8 cellular contexts compared by ENCODE assay signal in genomic region chr4:140359571-140360427, GRCh38. TPM values are rescaled to one million over a fixed set of nuclear protein-coding genes. Genes with fewer than 3 reads are reported as not detected.
DNase-seq lines count a peak whose midpoint lies in the region; ATAC-seq, FAIRE-seq and TF ChIP-seq lines count a peak whose summit lies in the region.

No MANE protein-coding gene starts in this region.

- peaks cover 2% of the 10 kb centered on the region for H3K27me3 ChIP-seq in astrocyte (ENCODE audit: insufficient read depth, low read length)
- H3K27me3 ChIP-seq in smooth muscle cell (ENCODE audit: low read depth), result no peaks in the 10 kb centered on the region

- H3K27me3 Mint-ChIP-seq in astrocyte (ENCODE audit: low read depth, unreplicated experiment), result no peaks in the 10 kb centered on the region

- ATAC-seq in GM18505 (IDR thresholded peaks at IDR 0.05; ENCODE audit: unreplicated experiment) (peak; percentile 97), HG02943 (IDR thresholded peaks at IDR 0.05; ENCODE audit: low read depth, unreplicated experiment) (peak; percentile 95)

- H3K36me3 ChIP-seq in astrocyte (ENCODE audit: insufficient read depth, low read length), result no peaks in the 10 kb centered on the region
- no peaks in the 10 kb centered on the region for H3K36me3 ChIP-seq in smooth muscle cell (ENCODE audit: low read depth)

- FAIRE-seq in A204.1 (lab: Jason Lieb, UNC) (peak; percentile 92), astrocyte (lab: Jason Lieb, UNC) (peak; percentile 52)

- no peaks in the 10 kb centered on the region for H4K20me1 ChIP-seq in astrocyte (ENCODE audit: insufficient read depth, low read length)
- H4K20me1 ChIP-seq in smooth muscle cell (ENCODE audit: low read depth), result no peaks in the 10 kb centered on the region

- no peaks in the 10 kb centered on the region for H3K9me3 Mint-ChIP-seq in astrocyte (ENCODE audit: unreplicated experiment)

- no peaks in the 10 kb centered on the region for H3K36me3 Mint-ChIP-seq in astrocyte (ENCODE audit: low read depth, unreplicated experiment)

- H3K79me2 ChIP-seq in astrocyte (ENCODE audit: insufficient read depth, low read length) (no peaks in the 10 kb centered on the region), smooth muscle cell (ENCODE audit: low read depth) (no peaks in the 10 kb centered on the region)

- H3K9me3 ChIP-seq in astrocyte (ENCODE audit: insufficient read depth, low read depth, low read length), result no peaks in the 10 kb centered on the region
- no peaks in the 10 kb centered on the region for H3K9me3 ChIP-seq in smooth muscle cell (replicated peaks; ENCODE audit: low read depth)

- TF ChIP-seq POLR2A in GM18505 (IDR thresholded peaks at IDR 0.05; ENCODE audit: borderline replicate concordance, extremely low read depth, insufficient read depth, insufficient read length), result no peak

- H3K4me1 Mint-ChIP-seq in astrocyte (ENCODE audit: low read depth, unreplicated experiment), result peaks cover 6% of the 10 kb centered on the region

- H3K4me3 ChIP-seq in astrocyte (ENCODE audit: insufficient read depth, low read depth, low read length) (no peak overlapping the region), smooth muscle cell (no peak overlapping the region)

- no peak overlapping the region for H2AFZ ChIP-seq in astrocyte (ENCODE audit: low read depth, low read length)
- H2AFZ ChIP-seq in smooth muscle cell (ENCODE audit: low read depth), result no peak overlapping the region

- no peak overlapping the region for H3K9ac ChIP-seq in astrocyte (ENCODE audit: low read length)
- no peak overlapping the region for H3K9ac ChIP-seq in smooth muscle cell (ENCODE audit: low read depth)

- H3K4me3 Mint-ChIP-seq in astrocyte (ENCODE audit: unreplicated experiment), result no peak overlapping the region

- no peak overlapping the region for H3K4me2 ChIP-seq in astrocyte (ENCODE audit: low read length)
- no peak overlapping the region for H3K4me2 ChIP-seq in smooth muscle cell

- H3K27ac ChIP-seq in astrocyte (ENCODE audit: low read depth, low read length) (no peak overlapping the region), smooth muscle cell (ENCODE audit: low read depth) (peak overlapping the region; percentile 21)

- H3K4me1 ChIP-seq in astrocyte (ENCODE audit: insufficient read depth, low read length) (no peaks in the 10 kb centered on the region), smooth muscle cell (ENCODE audit: low read depth) (peaks cover 13% of the 10 kb centered on the region)

- WGBS in smooth muscle cell (ENCODE audit: low lambda C conversion rate), result 32% methylated on average over 7 of the region's 7 CpGs

- DNase-seq in NCI-H1694 (lab: John Stamatoyannopoulos, UW) (peak; percentile 88), T-helper 22 cell (ENCODE audit: low read depth) (peak; percentile 26), astrocyte (ENCODE audit: low read depth) (peak; percentile 46), hepatic stellate cell (ENCODE audit: low spot score) (peak; percentile 44), smooth muscle cell (lab: John Stamatoyannopoulos, UW; ENCODE audit: unreplicated experiment) (peak; percentile 9)

- peak; percentile 87 for TF ChIP-seq CTCF in astrocyte (IDR thresholded peaks at IDR 0.05; ENCODE audit: insufficient read depth, low read depth, low read length)
- peak; percentile 67 for TF ChIP-seq CTCF in smooth muscle cell (IDR thresholded peaks at IDR 0.05; ENCODE audit: borderline replicate concordance, insufficient read depth, poor library complexity, severe bottlenecking)

- H3F3A ChIP-seq in smooth muscle cell (ENCODE audit: low read depth), result no peaks in the 10 kb centered on the region

- no peak overlapping the region for H3K27ac Mint-ChIP-seq in astrocyte (ENCODE audit: unreplicated experiment)

RNA-seq across cellular contexts. Expression of gene SCOC, which starts 13.6 kb away (rescaled TPM):
- total RNA-seq in astrocyte (59.1 and 60.8 TPM in 2 replicates), smooth muscle cell (144 and 159 TPM in 2 replicates)
- 76.8 and 86.7 TPM in 2 replicates for polyA plus RNA-seq in smooth muscle cell

Comparison
In these comparisons a context has a peak if more than half of its experiments do, and no peak if none do; other contexts are left out.
1. DNase-seq: peak in every context shown above with its lines; median percentile 88 in NCI-H1694; 46 in astrocyte; 44 in hepatic stellate cell; 26 in T-helper 22 cell; 9 in smooth muscle cell.